Comparison of ENCODE assay signal across 1 cellular context in the genomic region with DNA sequence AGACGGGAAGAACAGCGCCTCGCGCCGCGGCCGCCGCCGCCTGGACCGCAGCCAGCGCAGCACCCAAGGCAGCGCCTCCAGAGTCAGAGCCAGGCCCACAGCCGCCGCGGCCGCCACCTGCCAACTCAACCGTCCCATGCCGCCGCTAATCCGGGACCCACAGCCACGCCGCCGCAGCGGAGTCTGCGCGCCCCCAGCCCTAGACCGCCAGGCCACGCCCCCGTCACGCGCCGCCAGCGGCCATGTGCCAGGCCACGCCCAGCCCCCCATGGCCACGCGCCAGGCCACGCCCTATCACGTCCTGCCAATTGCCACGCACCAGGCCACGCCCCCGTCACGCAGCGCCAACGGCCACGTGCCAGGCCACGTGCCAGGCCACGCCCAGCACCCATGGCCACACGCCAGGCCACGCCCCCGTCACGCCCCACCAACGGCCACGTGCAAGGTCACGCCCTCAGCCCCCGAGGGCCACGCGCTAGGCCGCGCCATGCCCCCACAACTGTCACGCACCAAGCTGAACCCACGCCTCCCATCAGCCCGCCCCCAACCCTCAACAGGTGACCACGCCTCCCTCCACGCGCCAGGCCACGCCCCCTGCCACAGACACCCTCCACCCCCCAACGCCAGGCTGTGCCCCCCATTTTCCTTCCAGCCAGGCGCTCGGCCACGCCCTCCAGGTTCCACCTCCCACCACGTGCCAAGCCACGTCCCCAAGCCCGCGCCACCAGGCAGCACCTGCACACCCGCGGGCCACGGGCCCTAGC.
TF ChIP-seq lines count a peak whose summit lies in the region.

A gene with protein sequence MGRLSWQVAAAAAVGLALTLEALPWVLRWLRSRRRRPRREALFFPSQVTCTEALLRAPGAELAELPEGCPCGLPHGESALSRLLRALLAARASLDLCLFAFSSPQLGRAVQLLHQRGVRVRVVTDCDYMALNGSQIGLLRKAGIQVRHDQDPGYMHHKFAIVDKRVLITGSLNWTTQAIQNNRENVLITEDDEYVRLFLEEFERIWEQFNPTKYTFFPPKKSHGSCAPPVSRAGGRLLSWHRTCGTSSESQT (minus strand): TSS at position 185 of the 764 bp plus-strand sequence. CDS start 47 bp downstream, at position 138.

TF ChIP-seq in HEK293, 187 proteins besides CTCF, POLR2A, EP300 and RAD21 (continued from another document):
- TF ChIP-seq ZNF843 (tag by site-specific recombination; IDR thresholded peaks at IDR 0.05), result peak; percentile 64
TF ChIP-seq in HEK293: peak in this region for 61.
